ENCODE assay signal across 9 cellular contexts in the genomic region with DNA sequence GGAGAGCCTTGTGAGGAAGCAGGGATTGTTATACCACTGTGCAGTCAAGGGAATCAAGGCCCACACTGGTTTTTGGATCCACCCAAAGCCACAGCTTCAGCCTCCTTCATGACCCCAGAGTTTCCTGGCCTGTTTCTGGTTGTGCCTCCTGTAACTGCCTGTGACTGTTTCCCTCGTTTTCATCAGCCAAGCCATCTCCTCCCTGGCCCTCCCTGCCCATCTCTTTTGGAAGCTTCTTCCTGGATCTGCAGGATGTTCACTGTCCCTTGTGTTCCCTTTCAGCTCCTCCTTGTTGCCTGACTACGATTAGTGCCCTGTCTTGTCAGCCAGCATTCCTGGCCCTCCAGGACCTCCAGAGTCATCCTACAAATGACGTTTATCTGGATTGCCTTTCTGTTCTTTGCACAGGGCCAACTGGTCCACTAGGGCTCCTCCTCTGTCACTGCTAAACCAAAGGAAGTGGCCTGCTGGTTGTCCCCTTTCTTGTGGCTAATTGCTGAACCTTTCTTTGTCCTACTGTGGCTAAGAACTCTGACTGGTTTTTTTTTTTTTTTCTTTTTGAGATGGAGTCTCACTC. TPM values are rescaled to one million over a fixed set of nuclear protein-coding genes. Genes with fewer than 3 reads are reported as not detected.
DNase-seq lines count a peak whose midpoint lies in the region; ATAC-seq, FAIRE-seq and TF ChIP-seq lines count a peak whose summit lies in the region.
"Had no signal": no experiment of that assay in that cellular context is flagged by ENCODE, and none has a peak within 500 bp of the region (broad histone marks: within the 10 kb centered on the region; RNA-seq: fewer than 3 reads in every experiment).

No MANE protein-coding gene starts in this region.

- H3K4me1 Mint-ChIP-seq in stimulated activated naive CD8-positive, alpha-beta T cell treated with anti-CD3 and anti-CD28 coated beads, Interleukin-15, Interleukin-2, amounts not matched to agents 100 ng/mL and 50 ng/mL, for 24 hours (ENCODE audit: low read depth) = peaks cover 32% of the 10 kb centered on the region
- peaks cover 12% of the 10 kb centered on the region for H3K4me1 Mint-ChIP-seq in nephron progenitor cell

- H3K4me3 ChIP-seq in duodenal mucosa (ENCODE audit: low read depth in 1 of 2, low read length in 2 of 2) = no peak overlapping the region

- no peak for TF ChIP-seq CTCF in nephron progenitor cell (IDR thresholded peaks at IDR 0.05)

- H3K9ac ChIP-seq in duodenal mucosa (ENCODE audit: low read depth in 1 of 2, low read length in 2 of 2) = no peak overlapping the region

- peak overlapping the region; percentile 22 for H3K27ac ChIP-seq in duodenal mucosa (ENCODE audit: low read depth, low read length)

- no peaks in the 10 kb centered on the region for H3K9me3 Mint-ChIP-seq in stimulated activated naive CD8-positive, alpha-beta T cell treated with anti-CD3 and anti-CD28 coated beads, Interleukin-15, Interleukin-2, amounts not matched to agents 100 ng/mL and 50 ng/mL, for 24 hours
- no peaks in the 10 kb centered on the region for H3K9me3 Mint-ChIP-seq in nephron progenitor cell

- no peak overlapping the region for H3K4me3 Mint-ChIP-seq in stimulated activated naive CD8-positive, alpha-beta T cell treated with anti-CD3 and anti-CD28 coated beads, Interleukin-15, Interleukin-2, amounts not matched to agents 100 ng/mL and 50 ng/mL, for 24 hours
- no peak overlapping the region for H3K4me3 Mint-ChIP-seq in nephron progenitor cell

- H3K27ac Mint-ChIP-seq in stimulated activated naive CD8-positive, alpha-beta T cell treated with anti-CD3 and anti-CD28 coated beads, Interleukin-15, Interleukin-2, amounts not matched to agents 100 ng/mL and 50 ng/mL, for 24 hours = peak overlapping the region; percentile 63
- peak overlapping the region; percentile 93 for H3K27ac Mint-ChIP-seq in nephron progenitor cell

- H3K36me3 ChIP-seq in duodenal mucosa (ENCODE audit: control insufficient read depth in 1 of 2, insufficient read depth in 2 of 2, low read length in 2 of 2) = peaks cover 17 to 55% of the 10 kb centered on the region in 2 donors

- no peaks in the 10 kb centered on the region for H3K27me3 ChIP-seq in duodenal mucosa (ENCODE audit: control insufficient read depth in 1 of 2, insufficient read depth in 2 of 2, low read length in 2 of 2)

- no peak for DNase-seq in stimulated activated naive CD8-positive, alpha-beta T cell treated with anti-CD3 and anti-CD28 coated beads, Interleukin-15, Interleukin-2, amounts not matched to agents 100 U/mL and 50 U/mL, for 24 hours
- no peak for DNase-seq in nephron progenitor cell
- no peak for DNase-seq in urothelium cell line (ENCODE audit: low spot score)
- DNase-seq in left colon = no peak
- DNase-seq: NCI-H82 had no signal

- H3K4me1 ChIP-seq in duodenal mucosa (ENCODE audit: control insufficient read depth in 1 of 2, insufficient read depth in 2 of 2, low read length in 2 of 2) = peaks cover 11% of the 10 kb centered on the region in 2 donors

- H3K36me3 Mint-ChIP-seq in stimulated activated naive CD8-positive, alpha-beta T cell treated with anti-CD3 and anti-CD28 coated beads, Interleukin-15, Interleukin-2, amounts not matched to agents 100 ng/mL and 50 ng/mL, for 24 hours (ENCODE audit: low read depth) = peaks cover 90% of the 10 kb centered on the region
- H3K36me3 Mint-ChIP-seq in nephron progenitor cell (ENCODE audit: low read depth) = peaks cover 91% of the 10 kb centered on the region

- intact Hi-C loops in left colon (cut with DNase I, micrococcal nuclease) = no loop called here

- no peak for FAIRE-seq in urothelium cell line (lab: Jason Lieb, UNC)

- H3K27me3 Mint-ChIP-seq in stimulated activated naive CD8-positive, alpha-beta T cell treated with anti-CD3 and anti-CD28 coated beads, Interleukin-15, Interleukin-2, amounts not matched to agents 100 ng/mL and 50 ng/mL, for 24 hours = no peaks in the 10 kb centered on the region
- no peaks in the 10 kb centered on the region for H3K27me3 Mint-ChIP-seq in nephron progenitor cell (ENCODE audit: low read depth, poor library complexity)

- no peak for ATAC-seq in stimulated activated naive CD8-positive, alpha-beta T cell treated with anti-CD3 and anti-CD28 coated beads, Interleukin-15, Interleukin-2, amounts not matched to agents 100 U/mL and 50 U/mL, for 24 hours
- ATAC-seq in left colon (no peak), GM18498 (IDR thresholded peaks at IDR 0.05; ENCODE audit: unreplicated experiment) (no peak), HG03469 (IDR thresholded peaks at IDR 0.05; ENCODE audit: unreplicated experiment) (no peak)

- H3K9me3 ChIP-seq in duodenal mucosa (ENCODE audit: control insufficient read depth in 1 of 2, low read length in 2 of 2) = no peaks in the 10 kb centered on the region

RNA-seq across cellular contexts. Expression of a gene that starts 17.9 kb away (rescaled TPM):
- 10 to 100 TPM; 77.9 to 83.6 TPM for total RNA-seq in left colon

RNA-seq across cellular contexts. Expression of a gene that starts 37.0 kb away (rescaled TPM):
- 1 to 10 TPM; 1.3 to 1.7 TPM for total RNA-seq in left colon
